12 cellular contexts compared by ENCODE assay signal in genomic region chr10:33534455-33534854, GRCh38.
"Had no signal": no experiment of that assay in that cellular context is flagged by ENCODE, and none has a peak within 500 bp of the region (broad histone marks: within the 10 kb centered on the region; RNA-seq: fewer than 3 reads in every experiment).

No MANE protein-coding gene starts in this region.

- H3K36me3 ChIP-seq: heart left ventricle had no signal

- H3K4me1 ChIP-seq: heart left ventricle had no signal

- H3K27ac ChIP-seq: heart left ventricle had no signal

- H3K9me3 ChIP-seq: mucosa of descending colon had no signal

- FAIRE-seq: colon, small intestine had no signal

- ATAC-seq: effector memory CD8-positive, alpha-beta T cell; left colon; mucosa of descending colon; natural killer cell; right cardiac atrium had no signal

- H3K27me3 ChIP-seq: heart left ventricle had no signal

- H3K4me3 ChIP-seq: heart left ventricle, mucosa of descending colon had no signal

- DNase-seq: effector memory CD8-positive, alpha-beta T cell; foreskin melanocyte; heart left ventricle; hippocampal formation; left colon; mucosa of descending colon; natural killer cell; right cardiac atrium; small intestine; stimulated activated CD4-positive, alpha-beta T cell treated with anti-CD3 and anti-CD28 coated beads, Interleukin-12 subunit alpha, Interleukin-12 subunit beta, amount 100 ng/mL, for 4 hours; stimulated activated naive CD4-positive, alpha-beta T cell treated with Interleukin-2 at 50 U/mL for 16 hours had no signal
